In genomic region chr3:197790033-197790432, GRCh38 we compare ENCODE assay signal across 12 cellular contexts. TPM values are rescaled to one million over a fixed set of nuclear protein-coding genes. Genes with fewer than 3 reads are reported as not detected.
DNase-seq lines count a peak whose midpoint lies in the region; ATAC-seq, FAIRE-seq and TF ChIP-seq lines count a peak whose summit lies in the region.
"Had no signal": no experiment of that assay in that cellular context is flagged by ENCODE, and none has a peak within 500 bp of the region (broad histone marks: within the 10 kb centered on the region; RNA-seq: fewer than 3 reads in every experiment).

No MANE protein-coding gene starts in this region.

- no peaks in the 10 kb centered on the region for H3K27me3 ChIP-seq in SU-DHL-6 (ENCODE audit: low read length)
- H3K27me3 ChIP-seq in right lobe of liver = no peaks in the 10 kb centered on the region
- H3K27me3 ChIP-seq: spleen had no signal

- H3K9me3 ChIP-seq in SU-DHL-6 (ENCODE audit: insufficient read depth, low read length) = no peaks in the 10 kb centered on the region
- no peaks in the 10 kb centered on the region for H3K9me3 ChIP-seq in right lobe of liver
- H3K9me3 ChIP-seq: spleen had no signal

- H3K9me3 Mint-ChIP-seq in activated T-cell treated with anti-CD3 and anti-CD28 coated beads, Interleukin-2, amount 50 U/mL, for 4 hours = no peaks in the 10 kb centered on the region
- H3K9me3 Mint-ChIP-seq in glutamatergic neuron (ENCODE audit: unreplicated experiment) = peaks cover 4% of the 10 kb centered on the region
- no peaks in the 10 kb centered on the region for H3K9me3 Mint-ChIP-seq in stimulated activated memory B cell treated with anti-CD40 and anti-IgM and Interleukin-4, amounts not matched to agents 10 μg/mL and 1 μg/mL and 100 μg/mL, for 72 hours

- peak overlapping the region; percentile 76 for H3K9ac ChIP-seq in SU-DHL-6 (ENCODE audit: low read length)

- H3K9me2 ChIP-seq in SU-DHL-6 (replicated peaks; ENCODE audit: insufficient read depth, low read length) = no peaks in the 10 kb centered on the region

- no peaks in the 10 kb centered on the region for H3K36me3 Mint-ChIP-seq in activated T-cell treated with anti-CD3 and anti-CD28 coated beads, Interleukin-2, amount 50 U/mL, for 4 hours (ENCODE audit: insufficient read depth)
- H3K36me3 Mint-ChIP-seq in glutamatergic neuron (ENCODE audit: unreplicated experiment) = no peaks in the 10 kb centered on the region
- peaks cover 7% of the 10 kb centered on the region for H3K36me3 Mint-ChIP-seq in stimulated activated memory B cell treated with anti-CD40 and anti-IgM and Interleukin-4, amounts not matched to agents 10 μg/mL and 1 μg/mL and 100 μg/mL, for 72 hours

- no peak for FAIRE-seq in frontal cortex (lab: Jason Lieb, UNC)

- H4K20me1 ChIP-seq in SU-DHL-6 (ENCODE audit: low read depth, low read length) = no peaks in the 10 kb centered on the region

- DNase-seq in activated T-cell treated with anti-CD3 and anti-CD28 coated beads, Interleukin-2, amount 50 U/mL, for 4 hours = no peak
- no peak for DNase-seq in activated T-cell treated with anti-CD3 and anti-CD28 coated beads, Interleukin-2, amount 50 U/mL, for 1 hour
- DNase-seq in glutamatergic neuron = no peak
- no peak for DNase-seq in nucleus accumbens (lab: John Stamatoyannopoulos, UW)
- DNase-seq in right lobe of liver = no peak
- DNase-seq in frontal cortex (ENCODE audit: low spot score in 2 of 2) = no peak
- DNase-seq: foreskin melanocyte; NCI-H2171 treated with DMSO at 0.1 percent for 48 hours; spleen; stimulated activated naive CD4-positive, alpha-beta T cell had no signal

- H2AFZ ChIP-seq in SU-DHL-6 (ENCODE audit: low read depth, low read length, severe bottlenecking) = peak overlapping the region; percentile 86

- H3K4me2 ChIP-seq in SU-DHL-6 (ENCODE audit: low read depth, low read length, poor library complexity, severe bottlenecking) = peak overlapping the region; percentile 72

- H3K27me3 Mint-ChIP-seq in activated T-cell treated with anti-CD3 and anti-CD28 coated beads, Interleukin-2, amount 50 U/mL, for 4 hours (ENCODE audit: low read depth) = no peaks in the 10 kb centered on the region
- peaks cover 10% of the 10 kb centered on the region for H3K27me3 Mint-ChIP-seq in glutamatergic neuron (ENCODE audit: unreplicated experiment)
- no peaks in the 10 kb centered on the region for H3K27me3 Mint-ChIP-seq in stimulated activated memory B cell treated with anti-CD40 and anti-IgM and Interleukin-4, amounts not matched to agents 10 μg/mL and 1 μg/mL and 100 μg/mL, for 72 hours

- H3F3A ChIP-seq in SU-DHL-6 (ENCODE audit: insufficient read depth) = peaks cover 19% of the 10 kb centered on the region; the same call in 1 of the 2 replicates

- H3K4me1 Mint-ChIP-seq in activated T-cell treated with anti-CD3 and anti-CD28 coated beads, Interleukin-2, amount 50 U/mL, for 4 hours (ENCODE audit: low read depth) = peaks cover 37% of the 10 kb centered on the region
- H3K4me1 Mint-ChIP-seq in glutamatergic neuron (ENCODE audit: low read depth, unreplicated experiment) = peaks cover 2% of the 10 kb centered on the region
- peaks cover 45% of the 10 kb centered on the region for H3K4me1 Mint-ChIP-seq in stimulated activated memory B cell treated with anti-CD40 and anti-IgM and Interleukin-4, amounts not matched to agents 10 μg/mL and 1 μg/mL and 100 μg/mL, for 72 hours

- peaks cover 0 to 23% (median 4%) of the 10 kb centered on the region in 4 donors for H3K4me1 ChIP-seq in right lobe of liver

- H3K4me3 ChIP-seq in SU-DHL-6 (ENCODE audit: insufficient read depth, low read length, poor library complexity, severe bottlenecking) (peak overlapping the region; percentile 68), right lobe of liver (no peak overlapping the region)

- H3K27ac ChIP-seq in SU-DHL-6 (ENCODE audit: low read depth, low read length) (0 out of 2 replicates have a peak overlapping the region, but pooled peaks have one; percentile 2), right lobe of liver (no peak overlapping the region)

- no peak for TF ChIP-seq POLR2A in right lobe of liver (IDR thresholded peaks at IDR 0.05)

- peaks cover 33% of the 10 kb centered on the region for H3K79me2 ChIP-seq in SU-DHL-6 (ENCODE audit: insufficient read depth, low read length)

- peak overlapping the region; percentile 94 for H3K4me3 Mint-ChIP-seq in activated T-cell treated with anti-CD3 and anti-CD28 coated beads, Interleukin-2, amount 50 U/mL, for 4 hours
- peak overlapping the region; percentile 93 for H3K4me3 Mint-ChIP-seq in glutamatergic neuron (ENCODE audit: unreplicated experiment)
- H3K4me3 Mint-ChIP-seq in stimulated activated memory B cell treated with anti-CD40 and anti-IgM and Interleukin-4, amounts not matched to agents 10 μg/mL and 1 μg/mL and 100 μg/mL, for 72 hours = peak overlapping the region; percentile 88

- 64% methylated on average over 1 of the region's 1 CpG for WGBS in right lobe of liver (ENCODE audit: insufficient coverage, low coverage, low lambda C conversion rate, missing lambda C conversion rate)

- no peak for ATAC-seq in activated T-cell treated with anti-CD3 and anti-CD28 coated beads, Interleukin-2, amount 50 U/mL, for 4 hours
- no peak for ATAC-seq in stimulated activated memory B cell treated with anti-CD40 and anti-IgM and Interleukin-4, amounts not matched to agents 10 μg/mL and 1 μg/mL and 100 μg/mL, for 72 hours
- no peak for ATAC-seq in right lobe of liver

- no peaks in the 10 kb centered on the region for H3K36me3 ChIP-seq in SU-DHL-6 (ENCODE audit: low read length)
- no peaks in the 10 kb centered on the region for H3K36me3 ChIP-seq in right lobe of liver

- TF ChIP-seq CTCF in SU-DHL-6 (IDR thresholded peaks at IDR 0.05; ENCODE audit: insufficient read depth, low read length, poor library complexity, severe bottlenecking) (no peak), glutamatergic neuron (IDR thresholded peaks at IDR 0.05; ENCODE audit: partially characterized antibody, unreplicated experiment) (no peak), right lobe of liver (IDR thresholded peaks at IDR 0.05) (no peak)

- intact Hi-C loops in right lobe of liver (cut with DNase I) = no loop called here

- peak overlapping the region; percentile 36 for H3K27ac Mint-ChIP-seq in glutamatergic neuron (ENCODE audit: unreplicated experiment)
- peak overlapping the region; percentile 93 for H3K27ac Mint-ChIP-seq in stimulated activated memory B cell treated with anti-CD40 and anti-IgM and Interleukin-4, amounts not matched to agents 10 μg/mL and 1 μg/mL and 100 μg/mL, for 72 hours

RNA-seq across cellular contexts. Expression of gene LRCH3, which starts 1.0 kb away (rescaled TPM):
- 10 to 100 TPM; 33.7 to 43.9 (median 38.5) TPM for total RNA-seq in activated T-cell treated with anti-CD3 and anti-CD28 coated beads, Interleukin-2, amount 50 U/mL, for 4 hours
- total RNA-seq in glutamatergic neuron (ENCODE audit: unreplicated experiment) (79.0 TPM), right lobe of liver (10 to 100 TPM; 18.8 to 24.2 (median 21.8) TPM), frontal cortex (71.7 TPM)

RNA-seq across cellular contexts. Expression of gene FYTTD1, which starts 40.4 kb away (rescaled TPM):
- 10 to 100 TPM; 40.8 to 46.5 (median 43.3) TPM for total RNA-seq in activated T-cell treated with anti-CD3 and anti-CD28 coated beads, Interleukin-2, amount 50 U/mL, for 4 hours
- total RNA-seq in glutamatergic neuron (ENCODE audit: unreplicated experiment) = 51.6 TPM
- total RNA-seq in right lobe of liver = 10 to 100 TPM; 20.2 to 33.4 (median 23.9) TPM
- total RNA-seq in frontal cortex = 61.1 TPM

RNA-seq across cellular contexts. Expression of gene RUBCN, which starts 53.3 kb away (rescaled TPM):
- 10 to 100 TPM; 36.9 to 47.0 (median 39.5) TPM for total RNA-seq in activated T-cell treated with anti-CD3 and anti-CD28 coated beads, Interleukin-2, amount 50 U/mL, for 4 hours
- 46.1 TPM for total RNA-seq in glutamatergic neuron (ENCODE audit: unreplicated experiment)
- total RNA-seq in right lobe of liver = 10 to 100 TPM in 2 of 6 experiments, 1 to 10 TPM in 4; 6.4 to 19.4 (median 7.7) TPM
- 27.3 TPM for total RNA-seq in frontal cortex
